ENCODE assay signal across 24 cellular contexts in the genomic region with DNA sequence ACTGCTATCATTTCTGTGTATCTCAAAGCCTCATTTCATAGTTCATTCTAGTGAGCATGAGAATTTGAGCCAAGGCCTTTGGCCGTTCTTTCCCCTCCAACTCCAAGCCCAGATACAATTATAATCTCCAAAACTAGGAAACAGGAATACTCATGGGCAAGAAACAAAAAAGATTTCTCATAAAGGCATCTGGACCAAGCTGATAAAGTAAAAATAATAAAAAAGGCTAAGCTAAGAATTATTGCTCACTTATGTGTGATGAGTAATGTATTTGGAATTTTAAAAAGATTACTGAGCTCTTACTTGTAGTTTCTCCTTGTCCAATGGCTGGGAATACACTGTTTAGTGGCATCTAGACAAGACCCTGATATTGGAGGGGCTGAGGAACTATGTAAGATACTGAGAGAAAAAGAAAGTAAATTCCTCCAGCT.
DNase-seq lines count a peak whose midpoint lies in the region; ATAC-seq, FAIRE-seq and TF ChIP-seq lines count a peak whose summit lies in the region.
"Had no signal": no experiment of that assay in that cellular context is flagged by ENCODE, and none has a peak within 500 bp of the region (broad histone marks: within the 10 kb centered on the region; RNA-seq: fewer than 3 reads in every experiment).

No MANE protein-coding gene starts in this region.

- FAIRE-seq in urothelium cell line (lab: Jason Lieb, UNC) = no peak
- FAIRE-seq: A549, G401.6 had no signal

- no peak overlapping the region for H3K4me3 ChIP-seq in right atrium auricular region
- no peak overlapping the region for H3K4me3 ChIP-seq in choroid plexus epithelial cell (ENCODE audit: low read depth, low read length)
- no peak overlapping the region for H3K4me3 ChIP-seq in upper lobe of right lung
- H3K4me3 ChIP-seq: A549, psoas muscle had no signal

- H3K27me3 ChIP-seq in right atrium auricular region (no peaks in the 10 kb centered on the region), upper lobe of right lung (no peaks in the 10 kb centered on the region)

- H3K36me3 ChIP-seq in right atrium auricular region (no peaks in the 10 kb centered on the region), upper lobe of right lung (no peaks in the 10 kb centered on the region)

- no peak for TF ChIP-seq CTCF in right atrium auricular region (IDR thresholded peaks at IDR 0.05)
- no peak for TF ChIP-seq CTCF in choroid plexus epithelial cell (conservative IDR thresholded peaks at IDR 0.05; ENCODE audit: low read depth, low read length)
- no peak for TF ChIP-seq CTCF in upper lobe of right lung (IDR thresholded peaks at IDR 0.05)

- DNase-seq in Right ventricle myocardium superior (no peak), right atrium auricular region (ENCODE audit: low spot score) (no peak), choroid plexus epithelial cell (ENCODE audit: low read depth) (peak; percentile 5), kidney glomerular epithelial cell (lab: John Stamatoyannopoulos, UW) (peak; percentile 50), urothelium cell line (ENCODE audit: low spot score) (peak; percentile 13), upper lobe of right lung (no peak), NCI-H1694 treated with DMSO at 0.1 percent for 48 hours (lab: John Stamatoyannopoulos, UW) (no peak)
- DNase-seq: activated CD4-positive, alpha-beta T cell treated with anti-CD3 and anti-CD28 coated beads, Interleukin-2, amount 10 ng/mL, durations not matched to agents 24 days and 14 days; activated CD8-positive, alpha-beta memory T cell treated with anti-CD3 and anti-CD28 coated beads, Interleukin-2, amount 50 U/mL, for 48 hours; activated gamma-delta T cell treated with Interleukin-2 at 50 U/mL for 16 hours; C1 segment of cervical spinal cord; DMS 273 treated with DMSO at 0.1 percent for 48 hours; Karpas-422; NCI-H1436; NCI-H2171 treated with DMSO at 0.1 percent for 48 hours; NCI-H774; psoas muscle; stimulated activated CD4-positive, alpha-beta T cell treated with anti-CD3 and anti-CD28 coated beads, Interleukin-15, amount 100 ng/mL, for 24 hours; stimulated activated naive CD8-positive, alpha-beta T cell treated with anti-CD3 and anti-CD28 coated beads, Interleukin-15, Interleukin-2, amounts not matched to agents 100 U/mL and 50 U/mL, for 24 hours had no signal

- H3K9me3 ChIP-seq in right atrium auricular region (no peaks in the 10 kb centered on the region), upper lobe of right lung (no peaks in the 10 kb centered on the region)
- H3K9me3 ChIP-seq: A549, psoas muscle had no signal

- H3K27ac ChIP-seq in right atrium auricular region (peak overlapping the region in 1 of 2 donors; percentile 33), upper lobe of right lung (no peak overlapping the region)
- H3K27ac ChIP-seq: A549, psoas muscle had no signal

- ATAC-seq in Right ventricle myocardium superior (ENCODE audit: poor library complexity) (peak; percentile 82), GM21515 (IDR thresholded peaks at IDR 0.05; ENCODE audit: unreplicated experiment) (no peak), upper lobe of right lung (no peak)
- ATAC-seq: A549; HCT116; Panc1; psoas muscle; stimulated activated naive CD8-positive, alpha-beta T cell treated with anti-CD3 and anti-CD28 coated beads, Interleukin-15, Interleukin-2, amounts not matched to agents 100 U/mL and 50 U/mL, for 24 hours had no signal

- no peaks in the 10 kb centered on the region for H3K4me1 ChIP-seq in right atrium auricular region
- no peaks in the 10 kb centered on the region for H3K4me1 ChIP-seq in upper lobe of right lung
- H3K4me1 ChIP-seq: A549, psoas muscle had no signal

- intact Hi-C loops in Right ventricle myocardium superior (cut with DNase I) (no loop called here), upper lobe of right lung (cut with DNase I) (no loop called here)

Comparison
In these comparisons a context has a peak if more than half of its experiments do, and no peak if none do; other contexts are left out.
1. DNase-seq: peak in choroid plexus epithelial cell (single experiment), kidney glomerular epithelial cell (single experiment) and urothelium cell line (single experiment); none in Right ventricle myocardium superior (single experiment), right atrium auricular region (single experiment), upper lobe of right lung (single experiment) and NCI-H1694 treated with DMSO at 0.1 percent for 48 hours (single experiment).